ENCODE assay signal across 14 cellular contexts in genomic region chr13:99383511-99383921, GRCh38.
A peak's percentile ranks its signal among the peaks of the same experiment; 100 is the strongest.
DNase-seq lines count a peak whose midpoint lies in the region; ATAC-seq and TF ChIP-seq lines count a peak whose summit lies in the region.
"Had no signal": no experiment of that assay in that cellular context is flagged by ENCODE, and none has a peak within 500 bp of the region (broad histone marks: within the 10 kb centered on the region; RNA-seq: fewer than 3 reads in every experiment).

No MANE protein-coding gene starts in this region.

- intact Hi-C loops in activated CD4-positive, alpha-beta memory T cell treated with anti-CD3 and anti-CD28 coated beads for 36 hours (cut with micrococcal nuclease): loop anchor here (5.0 kb wide), 1 partner anchor 181 kb away; the partner anchor contains the start of gene UBAC2

- DNase-seq in activated CD4-positive, alpha-beta T cell treated with anti-CD3 and anti-CD28 coated beads for 1 hour: peak; percentile 8
- no peak for DNase-seq in activated CD4-positive, alpha-beta T cell treated with anti-CD3 and anti-CD28 coated beads for 48 hours
- peak; percentile 18 for DNase-seq in activated CD4-positive, alpha-beta memory T cell treated with anti-CD3 and anti-CD28 coated beads for 36 hours
- peak; percentile 41 for DNase-seq in coronary artery (ENCODE audit: low spot score)
- no peak for DNase-seq in NCI-H187 treated with DMSO at 0.1 percent for 48 hours (lab: John Stamatoyannopoulos, UW)
- DNase-seq in SIG-M5 (lab: John Stamatoyannopoulos, UW): no peak
- DNase-seq: amniotic stem cell; NCI-H1092; NK-92 treated with Interleukin-12 subunit alpha and Interleukin-12 subunit beta, amount 100 ng/mL, for 24 hours; T1000 had no signal

- ATAC-seq in GM18502 (IDR thresholded peaks at IDR 0.05; ENCODE audit: poor library complexity, unreplicated experiment): no peak
- ATAC-seq: K562 had no signal

- no peak for TF ChIP-seq CTCF in coronary artery (IDR thresholded peaks at IDR 0.05)

- H3K4me3 Mint-ChIP-seq in activated CD4-positive, alpha-beta memory T cell treated with anti-CD3 and anti-CD28 coated beads for 36 hours: no peak overlapping the region
- H3K4me3 Mint-ChIP-seq: mesothelial cell of epicardium had no signal

- no peaks in the 10 kb centered on the region for H3K9me3 Mint-ChIP-seq in activated CD4-positive, alpha-beta memory T cell treated with anti-CD3 and anti-CD28 coated beads for 36 hours
- H3K9me3 Mint-ChIP-seq: mesothelial cell of epicardium had no signal

- peaks cover 94% of the 10 kb centered on the region for H3K4me1 Mint-ChIP-seq in activated CD4-positive, alpha-beta memory T cell treated with anti-CD3 and anti-CD28 coated beads for 36 hours (ENCODE audit: low read depth)
- H3K4me1 Mint-ChIP-seq: mesothelial cell of epicardium had no signal

- H3K4me3 ChIP-seq in coronary artery (no peak overlapping the region), skin epidermis (no peak overlapping the region)
- H3K4me3 ChIP-seq: K562 had no signal

- H3K36me3 Mint-ChIP-seq in activated CD4-positive, alpha-beta memory T cell treated with anti-CD3 and anti-CD28 coated beads for 36 hours: peaks cover 34% of the 10 kb centered on the region

- no peak overlapping the region for H3K27ac ChIP-seq in coronary artery
- peak overlapping the region in 11 of 21 experiments; percentile 11 to 85 (median 61) for H3K27ac ChIP-seq in skin epidermis

- POLR2A ChIA-PET in activated CD4-positive, alpha-beta memory T cell treated with anti-CD3 and anti-CD28 coated beads for 36 hours (lab: Charles Lee): interaction anchor here (0.6 to 3.2 kb wide), 12 partner anchors 11 to 183 kb away, joined by 4 to 20 read pairs (median 4); partner anchors contain the start of genes GPR183 and UBAC2

- no peaks in the 10 kb centered on the region for H3K27me3 Mint-ChIP-seq in activated CD4-positive, alpha-beta memory T cell treated with anti-CD3 and anti-CD28 coated beads for 36 hours

- peak overlapping the region; percentile 35 for H3K27ac Mint-ChIP-seq in activated CD4-positive, alpha-beta memory T cell treated with anti-CD3 and anti-CD28 coated beads for 36 hours
- H3K27ac Mint-ChIP-seq: mesothelial cell of epicardium had no signal

- CTCF ChIA-PET in activated CD4-positive, alpha-beta memory T cell treated with anti-CD3 and anti-CD28 coated beads for 36 hours (lab: Charles Lee): interaction anchor here (0.9 to 12.9 kb wide), 6 partner anchors 10 to 117 kb away, joined by 3 to 290 read pairs (median 9); no protein-coding TSS in a partner anchor

Comparison
In these comparisons a context has a peak if more than half of its experiments do, and no peak if none do; other contexts are left out.
1. DNase-seq: peak in activated CD4-positive, alpha-beta T cell treated with anti-CD3 and anti-CD28 coated beads for 1 hour (single experiment), activated CD4-positive, alpha-beta memory T cell treated with anti-CD3 and anti-CD28 coated beads for 36 hours (single experiment) and coronary artery (single experiment); none in activated CD4-positive, alpha-beta T cell treated with anti-CD3 and anti-CD28 coated beads for 48 hours (single experiment), NCI-H187 treated with DMSO at 0.1 percent for 48 hours (single experiment) and SIG-M5 (single experiment).
2. H3K27ac ChIP-seq: peak in skin epidermis (11 of 21); none in coronary artery (0 of 2).